ENCODE assay signal across 14 cellular contexts in the genomic region with DNA sequence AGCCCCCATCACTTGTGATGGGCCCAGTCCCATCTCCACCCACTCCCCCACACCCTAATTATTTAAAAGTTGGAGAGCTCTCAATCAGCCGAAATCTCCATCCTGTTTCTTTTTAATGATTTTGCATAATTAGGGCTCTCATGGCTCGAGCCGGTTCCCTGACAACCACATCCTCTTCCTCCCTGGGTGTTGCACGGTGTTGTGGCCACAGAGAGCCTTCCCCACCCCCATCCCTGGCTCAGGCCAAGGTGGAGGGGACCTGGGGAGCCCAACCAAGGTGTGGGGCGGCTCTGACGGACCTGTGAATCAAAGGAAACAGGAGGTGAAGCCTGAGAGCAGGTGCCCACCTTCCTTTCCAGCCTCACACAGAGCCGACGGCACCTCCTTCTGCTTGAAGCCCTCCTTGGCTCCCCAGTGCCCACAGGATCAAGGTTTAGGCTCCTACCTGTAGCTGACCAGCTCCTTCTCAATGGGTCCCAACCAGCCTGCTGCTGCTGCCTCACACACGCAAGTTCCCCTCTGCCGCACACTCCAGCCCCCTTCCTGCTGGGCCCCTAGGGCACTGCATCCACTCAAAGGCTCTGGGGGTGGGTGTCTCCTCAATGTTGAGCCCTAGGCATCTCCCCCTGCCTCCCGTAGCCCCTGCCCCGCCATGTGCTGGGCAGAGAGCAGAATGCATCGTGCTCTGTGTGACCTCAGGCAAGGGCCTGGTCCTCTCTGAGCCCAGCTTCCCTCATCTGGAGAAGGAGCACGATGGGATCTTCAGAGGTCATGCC.
A peak's percentile ranks its signal among the peaks of the same experiment; 100 is the strongest.
DNase-seq lines count a peak whose midpoint lies in the region; ATAC-seq and TF ChIP-seq lines count a peak whose summit lies in the region.
"Had no signal": no experiment of that assay in that cellular context is flagged by ENCODE, and none has a peak within 500 bp of the region (broad histone marks: within the 10 kb centered on the region; RNA-seq: fewer than 3 reads in every experiment).

No MANE protein-coding gene starts in this region.

- DNase-seq in activated effector memory CD4-positive, alpha-beta T cell treated with Interleukin-2 at 50 U/mL for 16 hours, result peak; percentile 20
- no peak for DNase-seq in activated effector memory CD4-positive, alpha-beta T cell treated with anti-CD3 and anti-CD28 coated beads, Interleukin-2, amount 50 U/mL, for 16 hours
- DNase-seq in stimulated activated effector memory CD8-positive, alpha-beta T cell treated with anti-CD3 and anti-CD28 coated beads, Interleukin-12 subunit alpha, Interleukin-12 subunit beta, amount 100 ng/mL, for 72 hours (ENCODE audit: low spot score in 2 of 2), result no peak
- DNase-seq in HAP-1 (ENCODE audit: low spot score in 2 of 2) (no peak), NCI-H345 treated with DMSO at 0.1 percent for 48 hours (lab: John Stamatoyannopoulos, UW; ENCODE audit: unreplicated experiment) (no peak)
- DNase-seq: activated T-cell treated with anti-CD3 and anti-CD28 coated beads, Interleukin-2, amount 50 U/mL, for 72 hours; central memory CD4-positive, alpha-beta T cell; DND-41; NCI-H82; stimulated activated CD4-positive, alpha-beta T cell treated with anti-CD3 and anti-CD28 coated beads, Interleukin-15, amount 100 ng/mL, for 24 hours had no signal

- ATAC-seq in HG03571 (IDR thresholded peaks at IDR 0.05; ENCODE audit: unreplicated experiment) (peak; percentile 57), HG03280 (IDR thresholded peaks at IDR 0.05; ENCODE audit: unreplicated experiment) (no peak)
- ATAC-seq in stimulated activated effector memory CD8-positive, alpha-beta T cell treated with anti-CD3 and anti-CD28 coated beads, Interleukin-12 subunit alpha, Interleukin-12 subunit beta, amount 100 ng/mL, for 72 hours, result peak; percentile 74

- H3K9me3 ChIP-seq in HAP-1, result no peaks in the 10 kb centered on the region

- peaks cover 3% of the 10 kb centered on the region for H3K36me3 Mint-ChIP-seq in brain
- H3K36me3 Mint-ChIP-seq in stimulated activated effector memory CD8-positive, alpha-beta T cell treated with anti-CD3 and anti-CD28 coated beads, Interleukin-12 subunit alpha, Interleukin-12 subunit beta, amount 100 ng/mL, for 72 hours, result peaks cover 5% of the 10 kb centered on the region

- H3K9me3 Mint-ChIP-seq in brain, result peaks cover 0 to 9% (median 0%) of the 10 kb centered on the region in 5 experiments
- H3K9me3 Mint-ChIP-seq in stimulated activated effector memory CD8-positive, alpha-beta T cell treated with anti-CD3 and anti-CD28 coated beads, Interleukin-12 subunit alpha, Interleukin-12 subunit beta, amount 100 ng/mL, for 72 hours, result no peaks in the 10 kb centered on the region
- H3K9me3 Mint-ChIP-seq: activated T-cell treated with anti-CD3 and anti-CD28 coated beads, Interleukin-2, amount 50 U/mL, for 72 hours had no signal

- no peaks in the 10 kb centered on the region for H3K4me1 ChIP-seq in HAP-1

- no peak for TF ChIP-seq CTCF in brain (conservative IDR thresholded peaks at IDR 0.05)

- peak overlapping the region in 2 of 5 experiments; percentile 17 to 29 for H3K4me3 Mint-ChIP-seq in brain
- peak overlapping the region; percentile 68 for H3K4me3 Mint-ChIP-seq in stimulated activated effector memory CD8-positive, alpha-beta T cell treated with anti-CD3 and anti-CD28 coated beads, Interleukin-12 subunit alpha, Interleukin-12 subunit beta, amount 100 ng/mL, for 72 hours

- H3K4me1 Mint-ChIP-seq in brain, result peaks cover 63% of the 10 kb centered on the region
- H3K4me1 Mint-ChIP-seq in stimulated activated effector memory CD8-positive, alpha-beta T cell treated with anti-CD3 and anti-CD28 coated beads, Interleukin-12 subunit alpha, Interleukin-12 subunit beta, amount 100 ng/mL, for 72 hours, result peaks cover 46% of the 10 kb centered on the region

- H3K36me3 ChIP-seq in HAP-1 (replicated peaks), result no peaks in the 10 kb centered on the region
- H3K36me3 ChIP-seq: tibial nerve had no signal

- H3K4me3 ChIP-seq in HAP-1, result no peak overlapping the region
- H3K4me3 ChIP-seq: tibial nerve had no signal

- peak overlapping the region in 4 of 5 experiments; percentile 40 to 85 (median 68) for H3K27ac Mint-ChIP-seq in brain
- H3K27ac Mint-ChIP-seq in stimulated activated effector memory CD8-positive, alpha-beta T cell treated with anti-CD3 and anti-CD28 coated beads, Interleukin-12 subunit alpha, Interleukin-12 subunit beta, amount 100 ng/mL, for 72 hours, result peak overlapping the region; percentile 82
- H3K27ac Mint-ChIP-seq: activated T-cell treated with anti-CD3 and anti-CD28 coated beads, Interleukin-2, amount 50 U/mL, for 72 hours had no signal

- H3K27me3 ChIP-seq in HAP-1 (ENCODE audit: low read depth), result no peaks in the 10 kb centered on the region

- in situ Hi-C loops in HAP-1 (cut with MboI; ENCODE audit: low sequenced_read_pairs), result no loop called here

- peaks cover 11% of the 10 kb centered on the region for H3K27me3 Mint-ChIP-seq in brain
